In the genomic region with DNA sequence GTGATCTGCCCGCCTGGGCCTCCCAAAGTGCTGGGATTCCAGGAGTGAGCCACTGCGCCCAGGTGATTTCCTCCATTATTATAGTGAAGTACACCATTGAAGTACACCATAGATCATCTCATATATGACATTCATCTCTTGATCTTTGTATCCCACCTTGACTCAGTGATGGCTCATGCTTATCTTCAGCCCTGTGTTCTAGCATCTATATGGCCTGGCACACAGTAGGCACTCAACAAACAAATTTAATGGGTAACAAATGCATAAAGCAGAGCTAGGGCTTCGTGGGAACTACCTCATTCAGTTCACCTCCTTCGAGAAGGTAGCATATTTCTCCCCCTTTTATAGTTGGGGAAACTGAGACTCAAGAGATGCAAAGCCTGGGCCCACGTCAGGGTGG, we compare ENCODE assay signal across 6 cellular contexts. TPM values are rescaled to one million over a fixed set of nuclear protein-coding genes. Genes with fewer than 3 reads are reported as not detected.
DNase-seq lines count a peak whose midpoint lies in the region; ATAC-seq and TF ChIP-seq lines count a peak whose summit lies in the region.

No MANE protein-coding gene starts in this region.

- no peak overlapping the region for H3K27ac ChIP-seq in MM.1S (ENCODE audit: low read length)
- no peak overlapping the region for H3K27ac ChIP-seq in ectodermal cell (ENCODE audit: insufficient read depth, low read depth, low read length, poor library complexity, severe bottlenecking)
- peak overlapping the region in 6 of 21 experiments; percentile 89 to 95 (median 92) for H3K27ac ChIP-seq in skin epidermis
- H3K27ac ChIP-seq in caudate nucleus (ENCODE audit: low read depth, low read length) = no peak overlapping the region

- TF ChIP-seq CTCF in MM.1S (IDR thresholded peaks at IDR 0.05; ENCODE audit: low read length) = no peak

- no peaks in the 10 kb centered on the region for H3K9me2 ChIP-seq in MM.1S (replicated peaks; ENCODE audit: insufficient read depth, low read length)

- H3K27me3 ChIP-seq in MM.1S (replicated peaks; ENCODE audit: insufficient read depth, low read length) = no peaks in the 10 kb centered on the region
- peaks cover 9% of the 10 kb centered on the region for H3K27me3 ChIP-seq in ectodermal cell (ENCODE audit: control insufficient read depth, insufficient read depth, low read length, poor library complexity, severe bottlenecking)

- H3K4me3 ChIP-seq in MM.1S (ENCODE audit: low read length) (peak overlapping the region; percentile 89), ectodermal cell (ENCODE audit: insufficient read depth, low read depth, low read length) (peak overlapping the region; percentile 67), skin epidermis (peak overlapping the region; percentile 64 to 91 (median 72))

- DNase-seq in MM.1S = no peak
- no peak for DNase-seq in caudate nucleus (lab: John Stamatoyannopoulos, UW)

- H3K9ac ChIP-seq in MM.1S (ENCODE audit: low read length) = peak overlapping the region; percentile 82; the same call in 1 of the 2 replicates

- H3K4me2 ChIP-seq in MM.1S (ENCODE audit: low read depth, low read length) = peak overlapping the region; percentile 98

- H3K4me1 ChIP-seq in MM.1S (ENCODE audit: low read length) = peaks cover 27% of the 10 kb centered on the region
- H3K4me1 ChIP-seq in ectodermal cell (ENCODE audit: control insufficient read depth, insufficient read depth, low read length) = peaks cover 23% of the 10 kb centered on the region

- H3K9me3 ChIP-seq in MM.1S (replicated peaks; ENCODE audit: insufficient read depth, low read length) (no peaks in the 10 kb centered on the region), ectodermal cell (ENCODE audit: control insufficient read depth, low read length) (no peaks in the 10 kb centered on the region)

- H3K36me3 ChIP-seq in MM.1S (replicated peaks; ENCODE audit: insufficient read depth, low read length) (no peaks in the 10 kb centered on the region), ectodermal cell (ENCODE audit: control insufficient read depth, insufficient read depth, low read length) (no peaks in the 10 kb centered on the region)

- ATAC-seq in HG03439 (IDR thresholded peaks at IDR 0.05; ENCODE audit: unreplicated experiment) (no peak), HG03457 (IDR thresholded peaks at IDR 0.05; ENCODE audit: unreplicated experiment) (no peak)

- H3K79me2 ChIP-seq in MM.1S (ENCODE audit: low read length) = peaks cover 29% of the 10 kb centered on the region

- WGBS in ectodermal cell, 2 experiments = 71 to 86% methylated on average over 5 of the region's 5 CpGs

- peak overlapping the region; percentile 99 for H2AFZ ChIP-seq in MM.1S (ENCODE audit: low read length)

- H4K20me1 ChIP-seq in MM.1S (ENCODE audit: insufficient read depth, low read length) = no peaks in the 10 kb centered on the region

- H3F3A ChIP-seq in MM.1S (ENCODE audit: insufficient read depth, low read length) = peaks cover 19% of the 10 kb centered on the region

RNA-seq across cellular contexts. Expression of a gene that starts 1.0 kb away (rescaled TPM):
- polyA plus RNA-seq in ectodermal cell (2013, experiment 1 of 4) = 23.2 TPM
- polyA plus RNA-seq in ectodermal cell (2013, experiment 2 of 4) = 28.1 TPM
- polyA plus RNA-seq in ectodermal cell (2013, experiment 3 of 4) = 22.2 TPM
- polyA plus RNA-seq in ectodermal cell (2013, experiment 4 of 4) = 27.6 TPM

RNA-seq across cellular contexts. Expression of a gene that starts 1.0 kb away (rescaled TPM):
- polyA plus RNA-seq in ectodermal cell (2013, experiment 1 of 4) = 4.5 TPM
- polyA plus RNA-seq in ectodermal cell (2013, experiment 2 of 4) = 3.8 TPM
- polyA plus RNA-seq in ectodermal cell (2013, experiment 3 of 4) = 4.1 TPM
- polyA plus RNA-seq in ectodermal cell (2013, experiment 4 of 4) = 4.5 TPM

RNA-seq across cellular contexts. Expression of a gene that starts 4.8 kb away (rescaled TPM):
- 4.6 TPM for polyA plus RNA-seq in ectodermal cell (2013, experiment 1 of 4)
- polyA plus RNA-seq in ectodermal cell (2013, experiment 2 of 4) = 5.0 TPM
- polyA plus RNA-seq in ectodermal cell (2013, experiment 3 of 4) = 4.7 TPM
- polyA plus RNA-seq in ectodermal cell (2013, experiment 4 of 4) = 5.8 TPM

RNA-seq across cellular contexts. Expression of a gene that starts 5.5 kb away (rescaled TPM):
- polyA plus RNA-seq in ectodermal cell (2013, experiment 1 of 4) = 34.8 TPM
- 30.5 TPM for polyA plus RNA-seq in ectodermal cell (2013, experiment 2 of 4)
- 33.8 TPM for polyA plus RNA-seq in ectodermal cell (2013, experiment 3 of 4)
- 33.5 TPM for polyA plus RNA-seq in ectodermal cell (2013, experiment 4 of 4)

RNA-seq across cellular contexts. Expression of a gene that starts 20.7 kb away (rescaled TPM):
- polyA plus RNA-seq in ectodermal cell (2013, experiment 1 of 4) = 9.5 TPM
- 12.7 TPM for polyA plus RNA-seq in ectodermal cell (2013, experiment 2 of 4)
- 10.7 TPM for polyA plus RNA-seq in ectodermal cell (2013, experiment 3 of 4)
- polyA plus RNA-seq in ectodermal cell (2013, experiment 4 of 4) = 9.5 TPM
